Comparison of ENCODE assay signal across 8 cellular contexts in genomic region chr6:30130887-30131862, GRCh38. TPM values are rescaled to one million over a fixed set of nuclear protein-coding genes. Genes with fewer than 3 reads are reported as not detected.
DNase-seq lines count a peak whose midpoint lies in the region; ATAC-seq and FAIRE-seq lines count a peak whose summit lies in the region.

No MANE protein-coding gene starts in this region.

- DNase-seq in EH (ENCODE audit: low read depth) (peak; percentile 85), NCI-H526 treated with DMSO at 0.1 percent for 48 hours (lab: John Stamatoyannopoulos, UW) (peak; percentile 53), left lobe of liver (ENCODE audit: low spot score) (peak; percentile 65)
- peak; percentile 71 for DNase-seq in activated CD4-positive, alpha-beta T cell treated with anti-CD3 and anti-CD28 coated beads for 48 hours
- DNase-seq in stimulated activated CD4-positive, alpha-beta T cell treated with anti-CD3 and anti-CD28 coated beads, Interleukin-4, amount 100 ng/mL, for 24 hours, result peak; percentile 76

- FAIRE-seq in colon (lab: Jason Lieb, UNC), result peak; percentile 24

- peak; percentile 73 for ATAC-seq in HG02798 (IDR thresholded peaks at IDR 0.05; ENCODE audit: poor library complexity, unreplicated experiment)
- ATAC-seq in left lobe of liver, result peak; percentile 99
- no peak for ATAC-seq in HG02973 (IDR thresholded peaks at IDR 0.05; ENCODE audit: unreplicated experiment)

RNA-seq across cellular contexts. Expression of gene TRIM40, which starts 4.8 kb away (rescaled TPM):
- not detected for total RNA-seq in left lobe of liver

RNA-seq across cellular contexts. Expression of gene TRIM31, which starts 18.3 kb away (rescaled TPM):
- not detected for total RNA-seq in left lobe of liver

RNA-seq across cellular contexts. Expression of gene TRIM10, which starts 29.8 kb away (rescaled TPM):
- total RNA-seq in left lobe of liver, result 1.9 TPM

RNA-seq across cellular contexts. Expression of gene TRIM15, which starts 32.2 kb away (rescaled TPM):
- 3.0 TPM for total RNA-seq in left lobe of liver

RNA-seq across cellular contexts. Expression of gene RNF39, which starts 55.6 kb away (rescaled TPM):
- total RNA-seq in left lobe of liver, result 0.08 TPM
